12 cellular contexts compared by ENCODE assay signal in genomic region chr17:4485676-4486646, GRCh38. TPM values are rescaled to one million over a fixed set of nuclear protein-coding genes. Genes with fewer than 3 reads are reported as not detected.
DNase-seq lines count a peak whose midpoint lies in the region; ATAC-seq and TF ChIP-seq lines count a peak whose summit lies in the region.
"Had no signal": no experiment of that assay in that cellular context is flagged by ENCODE, and none has a peak within 500 bp of the region (broad histone marks: within the 10 kb centered on the region; RNA-seq: fewer than 3 reads in every experiment).

No MANE protein-coding gene starts in this region.

- H3K4me3 ChIP-seq in lower lobe of right lung = peak overlapping the region; percentile 27
- H3K4me3 ChIP-seq: pancreas had no signal

- H3K9me3 Mint-ChIP-seq in activated T-cell treated with anti-CD3 and anti-CD28 coated beads, Interleukin-2, amount 50 U/mL, for 4 hours = no peaks in the 10 kb centered on the region

- peak overlapping the region; percentile 18 for H3K27ac ChIP-seq in lower lobe of right lung
- H3K27ac ChIP-seq: pancreas had no signal

- no peaks in the 10 kb centered on the region for H3K27me3 ChIP-seq in lower lobe of right lung (ENCODE audit: low read depth)
- H3K27me3 ChIP-seq: pancreas had no signal

- DNase-seq in T-helper 17 cell = peak in 1 of 3 donors; percentile 25
- DNase-seq in activated T-cell treated with anti-CD3 and anti-CD28 coated beads, Interleukin-2, amount 50 U/mL, for 4 hours = peak; percentile 55
- no peak for DNase-seq in lower lobe of right lung
- peak; percentile 70 for DNase-seq in stimulated activated CD8-positive, alpha-beta memory T cell treated with anti-CD3 and anti-CD28 coated beads, Interleukin-4, amount 100 ng/mL, for 48 hours
- no peak for DNase-seq in HEK293T (ENCODE audit: extremely low spot score)
- DNase-seq in head of caudate nucleus = no peak
- DNase-seq: hypothalamus, NCI-H187 treated with DMSO at 0.1 percent for 48 hours, pancreas had no signal

- H3K36me3 ChIP-seq in lower lobe of right lung = no peaks in the 10 kb centered on the region
- H3K36me3 ChIP-seq: pancreas had no signal

- H3K27ac Mint-ChIP-seq in T-helper 17 cell = peak overlapping the region; percentile 78

- peaks cover 43% of the 10 kb centered on the region for H3K4me1 ChIP-seq in lower lobe of right lung

- H3K4me3 Mint-ChIP-seq in T-helper 17 cell = peak overlapping the region; percentile 91
- peak overlapping the region; percentile 87 for H3K4me3 Mint-ChIP-seq in activated T-cell treated with anti-CD3 and anti-CD28 coated beads, Interleukin-2, amount 50 U/mL, for 4 hours

- POLR2A ChIA-PET in HEK293T (lab: Yijun Ruan, JAX) = no interaction called here

- no peaks in the 10 kb centered on the region for H3K27me3 Mint-ChIP-seq in T-helper 17 cell
- no peaks in the 10 kb centered on the region for H3K27me3 Mint-ChIP-seq in activated T-cell treated with anti-CD3 and anti-CD28 coated beads, Interleukin-2, amount 50 U/mL, for 4 hours (ENCODE audit: low read depth)

- H3K4me1 Mint-ChIP-seq in T-helper 17 cell = peaks cover 36% of the 10 kb centered on the region
- peaks cover 50% of the 10 kb centered on the region for H3K4me1 Mint-ChIP-seq in activated T-cell treated with anti-CD3 and anti-CD28 coated beads, Interleukin-2, amount 50 U/mL, for 4 hours (ENCODE audit: low read depth)

- H3K36me3 Mint-ChIP-seq in T-helper 17 cell (ENCODE audit: low read depth) = no peaks in the 10 kb centered on the region
- H3K36me3 Mint-ChIP-seq in activated T-cell treated with anti-CD3 and anti-CD28 coated beads, Interleukin-2, amount 50 U/mL, for 4 hours (ENCODE audit: insufficient read depth) = no peaks in the 10 kb centered on the region

- ATAC-seq in T-helper 17 cell = peak; percentile 91
- ATAC-seq in activated T-cell treated with anti-CD3 and anti-CD28 coated beads, Interleukin-2, amount 50 U/mL, for 4 hours = peak; percentile 96 to 97
- no peak for ATAC-seq in lower lobe of right lung
- no peak for ATAC-seq in GM19455 (IDR thresholded peaks at IDR 0.05; ENCODE audit: unreplicated experiment)
- no peak for ATAC-seq in GM19023 (IDR thresholded peaks at IDR 0.05; ENCODE audit: unreplicated experiment)
- ATAC-seq: pancreas had no signal

- no peak for TF ChIP-seq CTCF in lower lobe of right lung (IDR thresholded peaks at IDR 0.05)

- no peaks in the 10 kb centered on the region for H3K9me3 ChIP-seq in T-helper 17 cell (ENCODE audit: control insufficient read depth, low read length, poor library complexity, severe bottlenecking)
- H3K9me3 ChIP-seq in lower lobe of right lung = no peaks in the 10 kb centered on the region
- H3K9me3 ChIP-seq: pancreas had no signal

- intact Hi-C loops in lower lobe of right lung (cut with DNase I) (no loop called here), head of caudate nucleus (cut with DNase I) (no loop called here)

- CTCF ChIA-PET in HEK293T (lab: Yijun Ruan, JAX) = no interaction called here

TF ChIP-seq in HEK293T, 16 proteins besides CTCF, POLR2A, EP300 and RAD21:
- TF ChIP-seq L3MBTL2 (conservative IDR thresholded peaks at IDR 0.05) = no peak
- no peak for TF ChIP-seq HDGF (IDR thresholded peaks at IDR 0.05; ENCODE audit: borderline replicate concordance)
TF ChIP-seq in HEK293T: peak in this region for 0.

RNA-seq across cellular contexts. Expression of gene SPNS2, which starts 12.7 kb away (rescaled TPM):
- total RNA-seq in T-helper 17 cell (under 1 TPM; 0.22 to 0.73 TPM), lower lobe of right lung (42.0 TPM)
- total RNA-seq in activated T-cell treated with anti-CD3 and anti-CD28 coated beads, Interleukin-2, amount 50 U/mL, for 4 hours = under 1 TPM; 0.33 to 0.47 (median 0.46) TPM

RNA-seq across cellular contexts. Expression of gene SPNS3, which starts 52.2 kb away (rescaled TPM):
- total RNA-seq in T-helper 17 cell (1 to 10 TPM; 1.8 to 1.9 TPM), lower lobe of right lung (0.24 TPM)
- 1 to 10 TPM; 4.1 to 8.8 (median 6.1) TPM for total RNA-seq in activated T-cell treated with anti-CD3 and anti-CD28 coated beads, Interleukin-2, amount 50 U/mL, for 4 hours
- total RNA-seq: SK-MEL-5 had no signal

Comparison
In these comparisons a context has a peak if more than half of its experiments do, and no peak if none do; other contexts are left out.
1. ATAC-seq: peak in T-helper 17 cell (single experiment) and activated T-cell treated with anti-CD3 and anti-CD28 coated beads, Interleukin-2, amount 50 U/mL, for 4 hours (2 of 2); none in lower lobe of right lung (0 of 2), GM19455 (single experiment) and GM19023 (single experiment).
2. DNase-seq: peak in activated T-cell treated with anti-CD3 and anti-CD28 coated beads, Interleukin-2, amount 50 U/mL, for 4 hours (single experiment) and stimulated activated CD8-positive, alpha-beta memory T cell treated with anti-CD3 and anti-CD28 coated beads, Interleukin-4, amount 100 ng/mL, for 48 hours (single experiment); none in lower lobe of right lung (single experiment), HEK293T (single experiment) and head of caudate nucleus (0 of 42).
3. RNA of gene SPNS2, which starts 12.7 kb away (total RNA-seq): 42.0 TPM in lower lobe of right lung (single experiment); 0.22 to 0.73 TPM in T-helper 17 cell and 0.33 to 0.47 TPM in activated T-cell treated with anti-CD3 and anti-CD28 coated beads, Interleukin-2, amount 50 U/mL, for 4 hours; every median in the first group is over 10 times any median in the second.